16 cellular contexts compared by ENCODE assay signal in the genomic region with DNA sequence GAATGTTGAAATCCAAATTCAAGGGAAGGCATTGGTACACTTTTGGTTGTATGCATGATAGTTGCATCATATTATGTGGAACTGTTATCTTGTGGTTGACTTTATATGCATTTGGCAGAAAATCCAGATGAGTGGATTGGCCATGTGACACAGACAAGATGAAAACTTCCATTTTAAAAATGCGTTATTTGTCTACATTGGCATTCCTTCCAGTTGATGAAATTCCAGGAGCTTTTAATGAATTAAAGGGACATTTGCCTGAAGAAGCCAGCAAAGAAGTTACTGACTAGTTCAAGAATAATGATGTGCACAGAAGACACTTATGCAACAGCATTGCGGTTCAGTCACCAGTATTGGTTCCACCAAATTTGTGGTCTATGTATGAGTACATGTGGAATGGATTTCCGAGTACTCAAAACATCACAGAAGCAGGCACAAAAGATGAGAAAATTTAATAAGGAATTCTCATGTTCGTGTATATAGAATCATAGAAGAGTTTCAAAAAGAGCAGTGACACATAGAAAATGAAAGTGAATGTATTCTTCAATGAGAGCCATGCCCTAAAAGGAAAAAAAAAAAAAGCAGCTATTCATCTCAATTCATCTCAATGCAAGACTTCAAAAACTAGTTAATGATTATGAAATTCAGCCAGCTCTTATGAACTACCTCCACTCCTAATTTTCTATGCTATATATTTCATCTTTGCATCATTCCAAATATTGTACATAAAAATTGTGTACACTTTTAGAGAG.
DNase-seq lines count a peak whose midpoint lies in the region; ATAC-seq and TF ChIP-seq lines count a peak whose summit lies in the region.
"Had no signal": no experiment of that assay in that cellular context is flagged by ENCODE, and none has a peak within 500 bp of the region (broad histone marks: within the 10 kb centered on the region; RNA-seq: fewer than 3 reads in every experiment).

No MANE protein-coding gene starts in this region.

- no peaks in the 10 kb centered on the region for H3K9me3 ChIP-seq in PC-3 (ENCODE audit: low read length)

- no peaks in the 10 kb centered on the region for H3K79me2 ChIP-seq in ACC112 (ENCODE audit: control insufficient read depth, insufficient read depth, low read length, unreplicated experiment)
- H3K79me2 ChIP-seq in PC-3 (ENCODE audit: low read length): no peaks in the 10 kb centered on the region

- H3K4me1 ChIP-seq in ACC112 (ENCODE audit: control insufficient read depth, insufficient read depth, low read length, unreplicated experiment) (peaks cover 19% of the 10 kb centered on the region), PC-3 (ENCODE audit: insufficient read depth, low read length) (peaks cover 10% of the 10 kb centered on the region; the same call in 1 of the 2 replicates)

- intact Hi-C loops in cardiac septum (cut with DNase I) (no loop called here), PC-3 (cut with micrococcal nuclease) (no loop called here)

- no peaks in the 10 kb centered on the region for H3K9me2 ChIP-seq in PC-3 (replicated peaks; ENCODE audit: low read length)

- no peaks in the 10 kb centered on the region for H4K20me1 ChIP-seq in PC-3 (ENCODE audit: low read length)

- H2AFZ ChIP-seq in ACC112 (ENCODE audit: low read length, unreplicated experiment) (peak overlapping the region; percentile 97), PC-3 (ENCODE audit: low read length) (no peak overlapping the region)

- H3F3A ChIP-seq in PC-3 (ENCODE audit: low read length, unreplicated experiment): no peaks in the 10 kb centered on the region

- TF ChIP-seq CTCF in NB4 (IDR thresholded peaks at IDR 0.05; ENCODE audit: low read depth, low read length): no peak
- TF ChIP-seq CTCF in choroid plexus epithelial cell (conservative IDR thresholded peaks at IDR 0.05; ENCODE audit: low read depth, low read length): no peak
- TF ChIP-seq CTCF in PC-3 (conservative IDR thresholded peaks at IDR 0.05; ENCODE audit: low read depth, low read length): no peak

- DNase-seq in NB4 (ENCODE audit: low read depth) (peak; percentile 41), choroid plexus epithelial cell (ENCODE audit: low read depth) (peak; percentile 85), hepatic stellate cell (ENCODE audit: low spot score) (no peak), cardiac septum (ENCODE audit: low spot score) (no peak), PC-3 (no peak)
- no peak for DNase-seq in stimulated activated effector memory CD8-positive, alpha-beta T cell treated with anti-CD3 and anti-CD28 coated beads, Interleukin-12 subunit alpha, Interleukin-12 subunit beta, amount 100 ng/mL, for 72 hours (ENCODE audit: low spot score in 2 of 2)
- DNase-seq: activated CD4-positive, CD25-positive, alpha-beta regulatory T cell; activated effector memory CD4-positive, alpha-beta T cell treated with Interleukin-2 at 50 U/mL for 16 hours; GDM1; left cardiac atrium; Right ventricle myocardium superior; stimulated activated CD4-positive, alpha-beta T cell treated with anti-CD3 and anti-CD28 coated beads, Interleukin-12 subunit alpha, Interleukin-12 subunit beta, amount 100 ng/mL, for 4 hours had no signal

- peak overlapping the region; percentile 62 for H3K27ac ChIP-seq in ACC112 (ENCODE audit: low read depth, low read length)
- H3K27ac ChIP-seq in PC-3 (ENCODE audit: low read length): no peak overlapping the region

- BruUV-seq in PC-3 (replicated peaks; lab: Mats Ljungman, UMichigan): no TSS peak

- no peaks in the 10 kb centered on the region for H3K9me3 Mint-ChIP-seq in stimulated activated effector memory CD8-positive, alpha-beta T cell treated with anti-CD3 and anti-CD28 coated beads, Interleukin-12 subunit alpha, Interleukin-12 subunit beta, amount 100 ng/mL, for 72 hours

- H3K4me3 Mint-ChIP-seq in stimulated activated effector memory CD8-positive, alpha-beta T cell treated with anti-CD3 and anti-CD28 coated beads, Interleukin-12 subunit alpha, Interleukin-12 subunit beta, amount 100 ng/mL, for 72 hours: no peak overlapping the region
- H3K4me3 Mint-ChIP-seq: B cell, neural crest cell had no signal

- H3K9ac ChIP-seq in PC-3 (ENCODE audit: low read length): no peak overlapping the region

- ATAC-seq in GM18870 (IDR thresholded peaks at IDR 0.05; ENCODE audit: unreplicated experiment) (peak; percentile 69), PC-3 (no peak)
- ATAC-seq in stimulated activated effector memory CD8-positive, alpha-beta T cell treated with anti-CD3 and anti-CD28 coated beads, Interleukin-12 subunit alpha, Interleukin-12 subunit beta, amount 100 ng/mL, for 72 hours: no peak
- ATAC-seq: left cardiac atrium had no signal

- no peak overlapping the region for H3K27ac Mint-ChIP-seq in stimulated activated effector memory CD8-positive, alpha-beta T cell treated with anti-CD3 and anti-CD28 coated beads, Interleukin-12 subunit alpha, Interleukin-12 subunit beta, amount 100 ng/mL, for 72 hours
- H3K27ac Mint-ChIP-seq: B cell had no signal

- H3K27me3 ChIP-seq in ACC112 (ENCODE audit: insufficient read depth, low read length) (no peaks in the 10 kb centered on the region), PC-3 (ENCODE audit: low read length) (no peaks in the 10 kb centered on the region)

- POLR2A ChIA-PET in PC-3 (lab: Charles Lee; ENCODE audit: unreplicated experiment): no interaction called here

- H3K36me3 ChIP-seq in ACC112 (ENCODE audit: insufficient read depth, low read length) (no peaks in the 10 kb centered on the region), PC-3 (ENCODE audit: low read depth, low read length) (no peaks in the 10 kb centered on the region)

- CTCF ChIA-PET in PC-3 (lab: Charles Lee): no interaction called here

- no peak overlapping the region for H3K4me2 ChIP-seq in PC-3 (ENCODE audit: low read length)

- no peaks in the 10 kb centered on the region for H3K36me3 Mint-ChIP-seq in stimulated activated effector memory CD8-positive, alpha-beta T cell treated with anti-CD3 and anti-CD28 coated beads, Interleukin-12 subunit alpha, Interleukin-12 subunit beta, amount 100 ng/mL, for 72 hours

- no peak for TF ChIP-seq POLR2A in NB4 (IDR thresholded peaks at IDR 0.05; ENCODE audit: extremely low read depth, insufficient read length)

- H3K4me3 ChIP-seq in ACC112 (ENCODE audit: low read depth, low read length) (peak overlapping the region; percentile 77), NB4 (ENCODE audit: low read depth, low read length) (no peak overlapping the region), choroid plexus epithelial cell (ENCODE audit: low read depth, low read length) (no peak overlapping the region), PC-3 (ENCODE audit: low read length) (no peak overlapping the region)

- no peaks in the 10 kb centered on the region for H3K4me1 Mint-ChIP-seq in stimulated activated effector memory CD8-positive, alpha-beta T cell treated with anti-CD3 and anti-CD28 coated beads, Interleukin-12 subunit alpha, Interleukin-12 subunit beta, amount 100 ng/mL, for 72 hours
- H3K4me1 Mint-ChIP-seq: B cell, neural crest cell had no signal

Comparison
In these comparisons a context has a peak if more than half of its experiments do, and no peak if none do; other contexts are left out.
1. DNase-seq: peak in NB4 (single experiment) and choroid plexus epithelial cell (single experiment); none in hepatic stellate cell (single experiment), stimulated activated effector memory CD8-positive, alpha-beta T cell treated with anti-CD3 and anti-CD28 coated beads, Interleukin-12 subunit alpha, Interleukin-12 subunit beta, amount 100 ng/mL, for 72 hours (0 of 2), cardiac septum (single experiment) and PC-3 (single experiment).